ENCODE assay signal across 9 cellular contexts in the genomic region with DNA sequence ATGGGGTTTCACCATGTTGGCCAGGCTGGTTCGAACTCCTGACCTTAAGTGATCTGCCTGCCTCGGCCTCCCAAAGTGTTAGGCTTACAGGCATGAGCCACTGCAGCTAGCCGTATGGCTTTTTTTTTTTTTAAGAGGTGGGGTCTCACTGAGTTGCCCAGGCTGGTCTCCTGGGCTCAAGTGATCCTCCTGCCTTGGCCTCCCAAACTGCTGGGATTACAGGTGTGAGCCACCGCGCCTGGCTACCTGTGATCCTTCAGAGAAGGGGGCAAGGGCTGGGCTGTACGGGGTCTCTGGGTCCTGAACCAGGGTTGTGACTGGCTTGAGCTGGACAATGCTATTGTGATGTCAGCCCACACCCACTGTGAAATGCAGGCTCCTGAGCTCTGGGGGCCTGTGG. TPM values are rescaled to one million over a fixed set of nuclear protein-coding genes. Genes with fewer than 3 reads are reported as not detected.
A peak's percentile ranks its signal among the peaks of the same experiment; 100 is the strongest.
DNase-seq lines count a peak whose midpoint lies in the region; ATAC-seq and TF ChIP-seq lines count a peak whose summit lies in the region.
"Had no signal": no experiment of that assay in that cellular context is flagged by ENCODE, and none has a peak within 500 bp of the region (broad histone marks: within the 10 kb centered on the region; RNA-seq: fewer than 3 reads in every experiment).

Gene RNF151, plus strand, starts transcription at position 397 of the 400 bp plus-strand sequence. CDS start 26 bp downstream, outside the sequence.

- H4K20me1 ChIP-seq in SU-DHL-6 (ENCODE audit: low read depth, low read length) = no peaks in the 10 kb centered on the region

- H2AFZ ChIP-seq in SU-DHL-6 (ENCODE audit: low read depth, low read length, severe bottlenecking) = no peak within 1 kb of the TSS

- peaks cover 35% of the 10 kb centered on the region for H3F3A ChIP-seq in SU-DHL-6 (ENCODE audit: insufficient read depth)

- TF ChIP-seq CTCF in GM12865 (IDR thresholded peaks at IDR 0.05; ENCODE audit: insufficient read depth, low read depth, low read length, missing control alignments) (no peak), SU-DHL-6 (IDR thresholded peaks at IDR 0.05; ENCODE audit: insufficient read depth, low read length, poor library complexity, severe bottlenecking) (no peak), fibroblast of villous mesenchyme (IDR thresholded peaks at IDR 0.05; ENCODE audit: insufficient read depth, low read depth, low read length) (no peak), gastrocnemius medialis (IDR thresholded peaks at IDR 0.05 in 4 of 5, conservative IDR thresholded peaks at IDR 0.05 in 1 of 5) (no peak), GM20000 (IDR thresholded peaks at IDR 0.05; ENCODE audit: extremely low read depth, missing control alignments) (no peak)

- no peaks in the 10 kb centered on the region for H3K27me3 ChIP-seq in SU-DHL-6 (ENCODE audit: low read length)
- no peaks in the 10 kb centered on the region for H3K27me3 ChIP-seq in gastrocnemius medialis

- intact Hi-C loops in gastrocnemius medialis (cut with DNase I; ENCODE audit: low total_unique reads) = no loop called here

- H3K4me2 ChIP-seq in SU-DHL-6 (ENCODE audit: low read depth, low read length, poor library complexity, severe bottlenecking) = peak within 1 kb of the TSS; percentile 71

- no peak for TF ChIP-seq POLR2A in gastrocnemius medialis (IDR thresholded peaks at IDR 0.05)

- H3K4me1 ChIP-seq in gastrocnemius medialis = peaks cover 19 to 28% of the 10 kb centered on the region in 2 donors

- H3K4me3 ChIP-seq in GM12865 (ENCODE audit: low read depth, low read length) (peak within 1 kb of the TSS; percentile 79), SU-DHL-6 (ENCODE audit: insufficient read depth, low read length, poor library complexity, severe bottlenecking) (peak within 1 kb of the TSS; percentile 75), fibroblast of villous mesenchyme (ENCODE audit: low read depth, low read length) (peak within 1 kb of the TSS; percentile 90), gastrocnemius medialis (peak within 1 kb of the TSS; percentile 73 to 97 (median 76))

- no peak for ATAC-seq in gastrocnemius medialis
- ATAC-seq in HG03159 (IDR thresholded peaks at IDR 0.05; ENCODE audit: unreplicated experiment) = no peak

- peak within 1 kb of the TSS; percentile 98 for H3K9ac ChIP-seq in SU-DHL-6 (ENCODE audit: low read length)

- H3K9me2 ChIP-seq in SU-DHL-6 (replicated peaks; ENCODE audit: insufficient read depth, low read length) = no peaks in the 10 kb centered on the region

- H3K79me2 ChIP-seq in SU-DHL-6 (ENCODE audit: insufficient read depth, low read length) = peaks cover 32% of the 10 kb centered on the region

- H3K36me3 ChIP-seq in SU-DHL-6 (ENCODE audit: low read length) = peaks cover 15% of the 10 kb centered on the region
- peaks cover 0 to 20% of the 10 kb centered on the region in 2 donors for H3K36me3 ChIP-seq in gastrocnemius medialis

- no peaks in the 10 kb centered on the region for H3K9me3 ChIP-seq in SU-DHL-6 (ENCODE audit: insufficient read depth, low read length)
- no peaks in the 10 kb centered on the region for H3K9me3 ChIP-seq in gastrocnemius medialis

- DNase-seq in GM12865 (ENCODE audit: low read depth) (no peak), fibroblast of villous mesenchyme (ENCODE audit: low read depth) (no peak), gastrocnemius medialis (no peak), activated gamma-delta T cell treated with Interleukin-2 at 50 U/mL for 16 hours (no peak), NOMO-1 treated with dmso at 0.1 percent for 144 hours (lab: John Stamatoyannopoulos, UW; ENCODE audit: unreplicated experiment) (no peak), GM20000 (ENCODE audit: low spot score) (no peak)
- DNase-seq: NCI-H446 treated with DMSO at 0.1 percent for 48 hours had no signal

- in situ Hi-C loops in gastrocnemius medialis (cut with MboI; ENCODE audit: low sequenced_read_pairs in 4 of 4) = no loop called here

- H3K27ac ChIP-seq in SU-DHL-6 (ENCODE audit: low read depth, low read length) = 0 out of 2 replicates have a peak within 1 kb of the TSS, but pooled peaks have one; percentile 57
- H3K27ac ChIP-seq in gastrocnemius medialis = peak within 1 kb of the TSS; percentile 88 to 99 (median 92)

RNA-seq across cellular contexts. Expression of gene RNF151, which starts in this region (rescaled TPM):
- not detected in 2 replicates for total RNA-seq in fibroblast of villous mesenchyme
- not detected for total RNA-seq in gastrocnemius medialis
